ENCODE assay signal across 16 cellular contexts in genomic region chr1:225650198-225650597, GRCh38. TPM values are rescaled to one million over a fixed set of nuclear protein-coding genes. Genes with fewer than 3 reads are reported as not detected.
DNase-seq lines count a peak whose midpoint lies in the region; ATAC-seq and TF ChIP-seq lines count a peak whose summit lies in the region.
"Had no signal": no experiment of that assay in that cellular context is flagged by ENCODE, and none has a peak within 500 bp of the region (broad histone marks: within the 10 kb centered on the region; RNA-seq: fewer than 3 reads in every experiment).

No MANE protein-coding gene starts in this region.

- ATAC-seq in gastrocnemius medialis = no peak
- ATAC-seq in GM21367 (IDR thresholded peaks at IDR 0.05; ENCODE audit: unreplicated experiment) = no peak
- no peak for ATAC-seq in HG03342 (IDR thresholded peaks at IDR 0.05; ENCODE audit: unreplicated experiment)
- no peak for ATAC-seq in HG02571 (IDR thresholded peaks at IDR 0.05; ENCODE audit: unreplicated experiment)

- H3K36me3 ChIP-seq in BLaER1 treated with 17β-estradiol and CSF1 and Interleukin-3, amounts not matched to agents 10 nM and 100 nM = peaks cover 0 to 8% (median 1%) of the 10 kb centered on the region in 11 experiments; a peak in 4 of 22 replicates
- H3K36me3 ChIP-seq in hepatocyte (replicated peaks; ENCODE audit: insufficient read depth, low read depth) (no peaks in the 10 kb centered on the region), gastrocnemius medialis (no peaks in the 10 kb centered on the region)
- H3K36me3 ChIP-seq: colonic mucosa, Peyer's patch, tibial nerve had no signal

- no peak overlapping the region for H3K27ac ChIP-seq in BLaER1 treated with 17β-estradiol and CSF1 and Interleukin-3, amounts not matched to agents 10 nM and 100 nM
- peak overlapping the region; percentile 100 for H3K27ac ChIP-seq in hepatocyte
- peak overlapping the region; percentile 97 to 98 (median 98) for H3K27ac ChIP-seq in gastrocnemius medialis
- H3K27ac ChIP-seq: colonic mucosa had no signal

- H3K9me2 ChIP-seq in hepatocyte (replicated peaks; ENCODE audit: insufficient read depth) = no peaks in the 10 kb centered on the region

- TF ChIP-seq CTCF in WI38 (IDR thresholded peaks at IDR 0.05; ENCODE audit: low read depth, low read length) = no peak
- no peak for TF ChIP-seq CTCF in hepatocyte (IDR thresholded peaks at IDR 0.05; ENCODE audit: poor library complexity)
- no peak for TF ChIP-seq CTCF in gastrocnemius medialis (IDR thresholded peaks at IDR 0.05 in 4 of 5, conservative IDR thresholded peaks at IDR 0.05 in 1 of 5)

- 58% methylated on average over 7 of the region's 7 CpGs for WGBS in hepatocyte (ENCODE audit: low lambda C conversion rate, missing lambda C conversion rate)

- H4K20me1 ChIP-seq in BLaER1 treated with 17β-estradiol and CSF1 and Interleukin-3, amounts not matched to agents 10 nM and 100 nM = peaks cover 0 to 52% (median 0%) of the 10 kb centered on the region in 11 experiments; a peak in 7 of 22 replicates
- peaks cover 39% of the 10 kb centered on the region for H4K20me1 ChIP-seq in hepatocyte (ENCODE audit: insufficient read depth, poor library complexity, severe bottlenecking)

- no peak overlapping the region for H3K9ac ChIP-seq in BLaER1 treated with 17β-estradiol and CSF1 and Interleukin-3, amounts not matched to agents 10 nM and 100 nM

- peak overlapping the region; percentile 18 to 96 (median 85); a peak in 15 of 22 replicates for H3K4me2 ChIP-seq in BLaER1 treated with 17β-estradiol and CSF1 and Interleukin-3, amounts not matched to agents 10 nM and 100 nM
- peak overlapping the region; percentile 82 for H3K4me2 ChIP-seq in hepatocyte

- peaks cover 24 to 43% (median 36%) of the 10 kb centered on the region in 10 experiments for H3K4me1 ChIP-seq in BLaER1 treated with 17β-estradiol and CSF1 and Interleukin-3, amounts not matched to agents 10 nM and 100 nM
- H3K4me1 ChIP-seq in hepatocyte (ENCODE audit: insufficient read depth) = peaks cover 31% of the 10 kb centered on the region
- peaks cover 54 to 60% of the 10 kb centered on the region in 2 donors for H3K4me1 ChIP-seq in gastrocnemius medialis
- H3K4me1 ChIP-seq: colonic mucosa had no signal

- peaks cover 74% of the 10 kb centered on the region for H3K79me2 ChIP-seq in hepatocyte

- DNase-seq in hepatocyte (ENCODE audit: low spot score) (no peak), gastrocnemius medialis (no peak), NCI-H146 (lab: John Stamatoyannopoulos, UW) (no peak)
- DNase-seq: activated T-cell treated with anti-CD3 and anti-CD28 coated beads, Interleukin-2, amount 50 U/mL, for 1 hour; CD4-positive, alpha-beta memory T cell; colonic mucosa; head of caudate nucleus; naive B cell; NCI-H1417; Peyer's patch had no signal

- intact Hi-C loops in gastrocnemius medialis (cut with DNase I; ENCODE audit: low total_unique reads) = loop anchor here (5.0 kb wide), 3 partner anchors 143 to 412 kb away; partner anchors contain the start of gene H3-3A

- in situ Hi-C loops in gastrocnemius medialis (cut with MboI; ENCODE audit: low sequenced_read_pairs in 4 of 4) = loop anchor here in 1 of 4 donors (10.0 kb wide), 2 partner anchors 115 to 145 kb away; no protein-coding TSS in a partner anchor

- H3K9me3 ChIP-seq in BLaER1 treated with 17β-estradiol and CSF1 and Interleukin-3, amounts not matched to agents 10 nM and 100 nM (replicated peaks in 1 of 11) = peaks cover 0 to 22% (median 11%) of the 10 kb centered on the region in 11 experiments; a peak in 13 of 22 replicates
- H3K9me3 ChIP-seq in hepatocyte (ENCODE audit: low read depth) (no peaks in the 10 kb centered on the region), gastrocnemius medialis (no peaks in the 10 kb centered on the region)
- H3K9me3 ChIP-seq: colonic mucosa, Peyer's patch, tibial nerve had no signal

- no peak overlapping the region for H2AFZ ChIP-seq in hepatocyte

- TF ChIP-seq POLR2A in gastrocnemius medialis (IDR thresholded peaks at IDR 0.05) = no peak

- H3K4me3 ChIP-seq in BLaER1 treated with 17β-estradiol and CSF1 and Interleukin-3, amounts not matched to agents 10 nM and 100 nM = 0 out of 20 replicates have a peak overlapping the region, but pooled peaks of 1 of the 10 experiments have one; percentile 95
- H3K4me3 ChIP-seq in WI38 (ENCODE audit: low read depth, low read length) (peak overlapping the region; percentile 71), hepatocyte (peak overlapping the region; percentile 99), gastrocnemius medialis (peak overlapping the region; percentile 66 to 92 (median 84))
- H3K4me3 ChIP-seq: colonic mucosa had no signal

- peaks cover 0 to 12% (median 9%) of the 10 kb centered on the region in 11 experiments; a peak in 13 of 22 replicates for H3K27me3 ChIP-seq in BLaER1 treated with 17β-estradiol and CSF1 and Interleukin-3, amounts not matched to agents 10 nM and 100 nM
- H3K27me3 ChIP-seq in hepatocyte (no peaks in the 10 kb centered on the region), gastrocnemius medialis (no peaks in the 10 kb centered on the region)
- H3K27me3 ChIP-seq: colonic mucosa, Peyer's patch, tibial nerve had no signal

RNA-seq across cellular contexts. Expression of gene ENAH, which starts 2.7 kb away (rescaled TPM):
- total RNA-seq in hepatocyte = 97.4 and 115 TPM in 2 replicates
- 46.3 and 51.3 TPM in 2 replicates for polyA plus RNA-seq in hepatocyte
- total RNA-seq in gastrocnemius medialis = 100 to 1,000 TPM in 1 of 4 donors, 10 to 100 TPM in 3; 56.1 to 112 (median 62.2) TPM
- polyA plus RNA-seq: CD4-positive, alpha-beta memory T cell had no signal

Comparison
In these comparisons a context has a peak if more than half of its experiments do, and no peak if none do; other contexts are left out.
1. H3K27ac ChIP-seq: peak in hepatocyte (single experiment) and gastrocnemius medialis (4 of 4); none in BLaER1 treated with 17β-estradiol and CSF1 and Interleukin-3, amounts not matched to agents 10 nM and 100 nM (0 of 11).